In genomic region chr17:55814377-55814776, GRCh38 we compare ENCODE assay signal across 19 cellular contexts.
DNase-seq lines count a peak whose midpoint lies in the region; ATAC-seq and TF ChIP-seq lines count a peak whose summit lies in the region.
"Had no signal": no experiment of that assay in that cellular context is flagged by ENCODE, and none has a peak within 500 bp of the region (broad histone marks: within the 10 kb centered on the region; RNA-seq: fewer than 3 reads in every experiment).

No MANE protein-coding gene starts in this region.

- H3K27ac Mint-ChIP-seq in CD8-positive, alpha-beta memory T cell = no peak overlapping the region
- H3K27ac Mint-ChIP-seq: natural killer cell treated with Interleukin-12 subunit alpha and Interleukin-12 subunit beta and Interleukin-15 and Interleukin-18, amount 100 ng/mL, for 72 hours had no signal

- H4K20me1 ChIP-seq in fibroblast of lung (ENCODE audit: control insufficient read depth, extremely low read depth, insufficient read depth, low read length) = no peaks in the 10 kb centered on the region

- peak overlapping the region in 1 of 7 donors; percentile 54 for H3K4me3 Mint-ChIP-seq in CD8-positive, alpha-beta memory T cell
- H3K4me3 Mint-ChIP-seq: natural killer cell treated with Interleukin-12 subunit alpha and Interleukin-12 subunit beta and Interleukin-15 and Interleukin-18, amount 100 ng/mL, for 72 hours had no signal

- POLR2A ChIA-PET in CD8-positive, alpha-beta memory T cell (lab: Charles Lee) = no interaction called here

- no peak overlapping the region for H3K4me2 ChIP-seq in fibroblast of lung (ENCODE audit: extremely low read depth, insufficient read depth, low read length)

- H3K36me3 Mint-ChIP-seq in CD8-positive, alpha-beta memory T cell = no peaks in the 10 kb centered on the region
- H3K36me3 Mint-ChIP-seq: natural killer cell treated with Interleukin-12 subunit alpha and Interleukin-12 subunit beta and Interleukin-15 and Interleukin-18, amount 100 ng/mL, for 72 hours had no signal

- no peaks in the 10 kb centered on the region for H3K27me3 ChIP-seq in CD8-positive, alpha-beta memory T cell (ENCODE audit: insufficient read depth, low read length, poor library complexity, severe bottlenecking)
- H3K27me3 ChIP-seq in fibroblast of lung (ENCODE audit: control insufficient read depth, insufficient read depth, low read length) = no peaks in the 10 kb centered on the region
- H3K27me3 ChIP-seq: vagina had no signal

- H3K27me3 Mint-ChIP-seq in CD8-positive, alpha-beta memory T cell = peaks cover 2 to 20% of the 10 kb centered on the region in 2 donors

- no peaks in the 10 kb centered on the region for H3K4me1 ChIP-seq in CD8-positive, alpha-beta memory T cell (ENCODE audit: insufficient read depth, low read length)
- H3K4me1 ChIP-seq in fibroblast of lung (ENCODE audit: control insufficient read depth, extremely low read depth, insufficient read depth, low read length) = no peaks in the 10 kb centered on the region
- H3K4me1 ChIP-seq: vagina had no signal

- H3K36me3 ChIP-seq in CD8-positive, alpha-beta memory T cell (ENCODE audit: insufficient read depth, low read length) = no peaks in the 10 kb centered on the region
- no peaks in the 10 kb centered on the region for H3K36me3 ChIP-seq in fibroblast of lung (ENCODE audit: control insufficient read depth, insufficient read depth, low read length)
- H3K36me3 ChIP-seq: vagina had no signal

- TF ChIP-seq CTCF in fibroblast of lung (conservative IDR thresholded peaks at IDR 0.05 in 1 of 2, IDR thresholded peaks at IDR 0.05 in 1 of 2; ENCODE audit: low read depth in 1 of 2, low read length in 2 of 2) = no peak

- H3K9me3 ChIP-seq in CD8-positive, alpha-beta memory T cell (ENCODE audit: low read length) = no peaks in the 10 kb centered on the region
- no peaks in the 10 kb centered on the region for H3K9me3 ChIP-seq in fibroblast of lung (ENCODE audit: control insufficient read depth, insufficient read depth, low read depth, low read length)
- H3K9me3 ChIP-seq: vagina had no signal

- H3K9ac ChIP-seq in fibroblast of lung (ENCODE audit: insufficient read depth, low read length) = no peak overlapping the region

- no peak for DNase-seq in CD8-positive, alpha-beta memory T cell
- peak; percentile 76 for DNase-seq in M059J (ENCODE audit: low read depth)
- DNase-seq in fibroblast of lung (ENCODE audit: low read depth in 2 of 2) = peak; percentile 3 to 8
- DNase-seq in lung microvascular endothelial cell (ENCODE audit: low read depth in 2 of 2) = peak; percentile 33 to 92
- DNase-seq in NCI-H2196 (lab: John Stamatoyannopoulos, UW; ENCODE audit: unreplicated experiment) = no peak
- DNase-seq: ACHN; activated CD4-positive, CD25-positive, alpha-beta regulatory T cell treated with anti-CD3 and anti-CD28 coated beads, Interleukin-2, amount 50 U/mL, for 72 hours; activated effector memory CD4-positive, alpha-beta T cell treated with Interleukin-2 at 50 U/mL for 16 hours; DND-41; NCI-H1930; NCI-H510A treated with DMSO at 0.1 percent for 48 hours; T-helper 9 cell had no signal

- ATAC-seq in HG03520 (IDR thresholded peaks at IDR 0.05; ENCODE audit: unreplicated experiment) = no peak
- ATAC-seq in GM18858 (IDR thresholded peaks at IDR 0.05; ENCODE audit: unreplicated experiment) = no peak
- ATAC-seq in SK-N-SH treated with all-trans-retinoic acid at 6 μM for 48 hours = no peak
- ATAC-seq: natural killer cell treated with Interleukin-12 subunit alpha and Interleukin-12 subunit beta and Interleukin-15 and Interleukin-18, amount 100 ng/mL, for 72 hours had no signal

- H3K27ac ChIP-seq in CD8-positive, alpha-beta memory T cell (ENCODE audit: low read depth, low read length) = peak overlapping the region; percentile 68
- no peak overlapping the region for H3K27ac ChIP-seq in fibroblast of lung (ENCODE audit: insufficient read depth, low read length)
- H3K27ac ChIP-seq: SK-N-MC, vagina had no signal

- no peaks in the 10 kb centered on the region for H3K4me1 Mint-ChIP-seq in CD8-positive, alpha-beta memory T cell

- H3K4me3 ChIP-seq in CD8-positive, alpha-beta memory T cell (ENCODE audit: low read length) = no peak overlapping the region
- no peak overlapping the region for H3K4me3 ChIP-seq in fibroblast of lung (replicated peaks in 1 of 4; ENCODE audit: control extremely low read depth in 1 of 4, insufficient read depth in 1 of 4, low read depth in 3 of 4, low read length in 4 of 4)
- H3K4me3 ChIP-seq: lung, SK-N-MC, vagina had no signal

- no peak overlapping the region for H2AFZ ChIP-seq in fibroblast of lung (ENCODE audit: low read length)

- CTCF ChIA-PET in CD8-positive, alpha-beta memory T cell (lab: Charles Lee) = no interaction called here

- peaks cover 0 to 11% (median 3%) of the 10 kb centered on the region in 5 donors for H3K9me3 Mint-ChIP-seq in CD8-positive, alpha-beta memory T cell

- H3K79me2 ChIP-seq in fibroblast of lung (ENCODE audit: control insufficient read depth, insufficient read depth, low read length) = no peaks in the 10 kb centered on the region

TF ChIP-seq in SK-N-SH treated with all-trans-retinoic acid at 6 μM for 48 hours, 23 proteins besides CTCF, POLR2A, EP300 and RAD21 (continues in another document):
- TF ChIP-seq POU6F1 (CRISPR knock-in tag; IDR thresholded peaks at IDR 0.05; ENCODE audit: borderline replicate concordance, low read depth) = no peak
- TF ChIP-seq ZNF8 (CRISPR knock-in tag; IDR thresholded peaks at IDR 0.05) = no peak
- no peak for TF ChIP-seq CSRNP3 (CRISPR knock-in tag; IDR thresholded peaks at IDR 0.05)
- TF ChIP-seq TOX (CRISPR knock-in tag; IDR thresholded peaks at IDR 0.05; ENCODE audit: borderline replicate concordance) = no peak
- TF ChIP-seq PPARA (CRISPR knock-in tag; IDR thresholded peaks at IDR 0.05; ENCODE audit: borderline replicate concordance) = no peak
- TF ChIP-seq ZNF70 (CRISPR knock-in tag; IDR thresholded peaks at IDR 0.05) = no peak
- TF ChIP-seq ESRRG (CRISPR knock-in tag; IDR thresholded peaks at IDR 0.05) = no peak
- TF ChIP-seq CSDC2 (CRISPR knock-in tag; IDR thresholded peaks at IDR 0.05) = no peak
- TF ChIP-seq CREB5 (CRISPR knock-in tag; IDR thresholded peaks at IDR 0.05; ENCODE audit: low read depth) = no peak
- TF ChIP-seq TCF4 (CRISPR knock-in tag; IDR thresholded peaks at IDR 0.05; ENCODE audit: borderline replicate concordance) = no peak
- TF ChIP-seq BACH2 (CRISPR knock-in tag; IDR thresholded peaks at IDR 0.05; ENCODE audit: borderline replicate concordance) = no peak
- no peak for TF ChIP-seq PATZ1 (CRISPR knock-in tag; IDR thresholded peaks at IDR 0.05; ENCODE audit: borderline replicate concordance)
- TF ChIP-seq GLIS3 (CRISPR knock-in tag; IDR thresholded peaks at IDR 0.05) = no peak
- TF ChIP-seq SNAI2 (CRISPR knock-in tag; IDR thresholded peaks at IDR 0.05) = no peak

Comparison
In these comparisons a context has a peak if more than half of its experiments do, and no peak if none do; other contexts are left out.
1. DNase-seq: peak in M059J (single experiment), fibroblast of lung (2 of 2) and lung microvascular endothelial cell (2 of 2); none in CD8-positive, alpha-beta memory T cell (0 of 5) and NCI-H2196 (single experiment).